ENCODE assay signal across 22 cellular contexts in the genomic region with DNA sequence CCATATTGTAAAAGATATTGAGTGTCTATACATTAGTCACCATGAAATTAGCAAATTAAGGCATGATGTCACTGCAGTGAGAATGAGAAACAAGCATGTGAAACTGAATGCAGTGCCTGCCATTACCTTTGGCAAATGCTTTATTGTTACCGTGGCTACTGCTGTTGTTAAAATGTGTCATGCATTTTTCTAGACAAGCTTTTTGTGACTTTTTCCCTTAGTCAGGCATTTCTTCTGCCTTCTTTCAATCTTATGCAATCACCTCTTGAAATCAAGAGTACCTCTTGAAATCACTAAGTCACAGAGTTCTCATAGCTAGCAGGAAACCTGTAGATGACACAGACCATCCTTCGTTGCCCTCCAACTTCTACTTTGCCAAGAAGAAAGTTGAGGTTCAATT.
DNase-seq lines count a peak whose midpoint lies in the region; ATAC-seq and TF ChIP-seq lines count a peak whose summit lies in the region.
"Had no signal": no experiment of that assay in that cellular context is flagged by ENCODE, and none has a peak within 500 bp of the region (broad histone marks: within the 10 kb centered on the region; RNA-seq: fewer than 3 reads in every experiment).

No MANE protein-coding gene starts in this region.

- WGBS in lung, 2 donors = 56 to 90% methylated on average over 2 of the region's 2 CpGs
- 93% methylated on average over 2 of the region's 2 CpGs for WGBS in smooth muscle cell (ENCODE audit: low lambda C conversion rate)

- H3K4me3 ChIP-seq in A673 (ENCODE audit: low read depth, low read length, poor library complexity, severe bottlenecking) (no peak overlapping the region), choroid plexus epithelial cell (ENCODE audit: low read depth, low read length) (no peak overlapping the region), lung (no peak overlapping the region), smooth muscle cell (no peak overlapping the region)
- H3K4me3 ChIP-seq: colonic mucosa, esophagus muscularis mucosa had no signal

- no peaks in the 10 kb centered on the region for H3K27me3 ChIP-seq in A673 (replicated peaks; ENCODE audit: insufficient read depth, low read depth, low read length, poor library complexity)
- no peaks in the 10 kb centered on the region for H3K27me3 ChIP-seq in lung (ENCODE audit: control insufficient read depth, insufficient read depth)
- H3K27me3 ChIP-seq in smooth muscle cell (ENCODE audit: low read depth) = no peaks in the 10 kb centered on the region
- H3K27me3 ChIP-seq: colonic mucosa, esophagus muscularis mucosa had no signal

- H3K36me3 ChIP-seq in A673 (ENCODE audit: insufficient read depth, low read length, poor library complexity, severe bottlenecking) (no peaks in the 10 kb centered on the region), lung (ENCODE audit: control insufficient read depth in 2 of 2, insufficient read depth in 2 of 2, low read length in 2 of 2) (no peaks in the 10 kb centered on the region), smooth muscle cell (ENCODE audit: low read depth) (no peaks in the 10 kb centered on the region)
- H3K36me3 ChIP-seq: colonic mucosa, esophagus muscularis mucosa had no signal

- no TSS peak for BruUV-seq in A673 (replicated peaks; lab: Mats Ljungman, UMichigan)

- H3K9me3 ChIP-seq in A673 (ENCODE audit: low read depth, low read length, poor library complexity, severe bottlenecking) (no peaks in the 10 kb centered on the region), lung (ENCODE audit: control insufficient read depth in 2 of 2, insufficient read depth in 1 of 2, low read length in 1 of 2) (no peaks in the 10 kb centered on the region), smooth muscle cell (replicated peaks; ENCODE audit: low read depth) (no peaks in the 10 kb centered on the region)
- H3K9me3 ChIP-seq: colonic mucosa, esophagus muscularis mucosa had no signal

- H3K27ac Mint-ChIP-seq in activated naive CD4-positive, alpha-beta T cell treated with anti-CD3 and anti-CD28 coated beads, Interleukin-2, amount 50 U/mL, for 72 hours = no peak overlapping the region
- H3K27ac Mint-ChIP-seq: activated CD8-positive, alpha-beta memory T cell treated with anti-CD3 and anti-CD28 coated beads, Interleukin-2, amount 10 ng/mL, durations not matched to agents 7 days and 5 days; CD8-positive, alpha-beta T cell; T-helper 17 cell; type B pancreatic cell had no signal

- H3K9ac ChIP-seq in smooth muscle cell (ENCODE audit: low read depth) = no peak overlapping the region
- H3K9ac ChIP-seq: parathyroid adenoma had no signal

- H3K27ac ChIP-seq in A673 (ENCODE audit: low read depth, low read length, poor library complexity, severe bottlenecking) = no peak overlapping the region
- no peak overlapping the region for H3K27ac ChIP-seq in lung (ENCODE audit: low read depth in 1 of 2, low read length in 1 of 2)
- no peak overlapping the region for H3K27ac ChIP-seq in smooth muscle cell (ENCODE audit: low read depth)
- H3K27ac ChIP-seq: colonic mucosa, esophagus muscularis mucosa, parathyroid adenoma had no signal

- H3K36me3 Mint-ChIP-seq in activated naive CD4-positive, alpha-beta T cell treated with anti-CD3 and anti-CD28 coated beads, Interleukin-2, amount 50 U/mL, for 72 hours = no peaks in the 10 kb centered on the region
- H3K36me3 Mint-ChIP-seq: activated CD8-positive, alpha-beta memory T cell treated with anti-CD3 and anti-CD28 coated beads, Interleukin-2, amount 10 ng/mL, durations not matched to agents 7 days and 5 days; CD8-positive, alpha-beta T cell; type B pancreatic cell had no signal

- no peaks in the 10 kb centered on the region for H3K79me2 ChIP-seq in smooth muscle cell (ENCODE audit: low read depth)
- H3K79me2 ChIP-seq: parathyroid adenoma had no signal

- H3K9me3 Mint-ChIP-seq in activated naive CD4-positive, alpha-beta T cell treated with anti-CD3 and anti-CD28 coated beads, Interleukin-2, amount 50 U/mL, for 72 hours = peaks cover 15 to 27% of the 10 kb centered on the region in 2 donors

- peak; percentile 56 for ATAC-seq in lung (ENCODE audit: insufficient read depth, low FRiP score)
- no peak for ATAC-seq in activated naive CD4-positive, alpha-beta T cell treated with anti-CD3 and anti-CD28 coated beads, Interleukin-2, amount 50 U/mL, for 72 hours
- ATAC-seq: activated CD8-positive, alpha-beta memory T cell treated with anti-CD3 and anti-CD28 coated beads, Interleukin-2, amount 10 ng/mL, durations not matched to agents 7 days and 5 days; CD8-positive, alpha-beta T cell; left colon; T-helper 17 cell had no signal

- CTCF ChIA-PET in A673 (lab: Charles Lee) = no interaction called here

- H3F3A ChIP-seq in smooth muscle cell (ENCODE audit: low read depth) = no peaks in the 10 kb centered on the region

- TF ChIP-seq CTCF in A673 (conservative IDR thresholded peaks at IDR 0.05; ENCODE audit: low read depth, low read length) (no peak), choroid plexus epithelial cell (conservative IDR thresholded peaks at IDR 0.05; ENCODE audit: low read depth, low read length) (no peak), lung (IDR thresholded peaks at IDR 0.05; ENCODE audit: control extremely low read depth, extremely low read depth) (no peak), smooth muscle cell (IDR thresholded peaks at IDR 0.05; ENCODE audit: borderline replicate concordance, insufficient read depth, poor library complexity, severe bottlenecking) (no peak)

- H3K4me2 ChIP-seq in smooth muscle cell = no peak overlapping the region

- POLR2A ChIA-PET in A673 (lab: Charles Lee; ENCODE audit: low non-redundant PET) = no interaction called here

- intact Hi-C loops in A673 (cut with micrococcal nuclease; ENCODE audit: unreplicated experiment) = no loop called here

- DNase-seq in A673 (ENCODE audit: low spot score) (peak; percentile 20), M059J (ENCODE audit: low read depth) (peak; percentile 54), choroid plexus epithelial cell (ENCODE audit: low read depth) (peak; percentile 10), lung (ENCODE audit: low spot score) (no peak), retina (no peak), anterior cingulate cortex (lab: John Stamatoyannopoulos, UW) (no peak), smooth muscle cell (lab: John Stamatoyannopoulos, UW; ENCODE audit: unreplicated experiment) (no peak)
- DNase-seq in activated naive CD4-positive, alpha-beta T cell treated with anti-CD3 and anti-CD28 coated beads, Interleukin-2, amount 50 U/mL, for 72 hours (ENCODE audit: low spot score in 2 of 2) = no peak
- DNase-seq: activated CD4-positive, alpha-beta T cell treated with anti-CD3 and anti-CD28 coated beads for 1 hour; activated CD8-positive, alpha-beta memory T cell treated with anti-CD3 and anti-CD28 coated beads, Interleukin-2, amount 10 ng/mL, durations not matched to agents 7 days and 5 days; activated effector memory CD4-positive, alpha-beta T cell treated with anti-CD3 and anti-CD28 coated beads, Interleukin-2, amount 50 U/mL, for 16 hours; CD8-positive, alpha-beta T cell; colonic mucosa; GOT3; left colon; NCI-H1436 treated with DMSO at 0.1 percent for 48 hours; SHP77 treated with DMSO at 0.1 percent for 48 hours; stimulated activated naive CD4-positive, alpha-beta T cell; T-helper 17 cell had no signal

- no peaks in the 10 kb centered on the region for H3K4me1 ChIP-seq in A673 (ENCODE audit: insufficient read depth, low read length, poor library complexity, severe bottlenecking)
- H3K4me1 ChIP-seq in lung (ENCODE audit: control insufficient read depth in 2 of 2, insufficient read depth in 2 of 2, low read length in 2 of 2) = no peaks in the 10 kb centered on the region
- no peaks in the 10 kb centered on the region for H3K4me1 ChIP-seq in smooth muscle cell (ENCODE audit: low read depth)
- H3K4me1 ChIP-seq: colonic mucosa, esophagus muscularis mucosa, parathyroid adenoma had no signal

- H4K20me1 ChIP-seq in smooth muscle cell (ENCODE audit: low read depth) = no peaks in the 10 kb centered on the region

- no peak overlapping the region for H2AFZ ChIP-seq in smooth muscle cell (ENCODE audit: low read depth)
- H2AFZ ChIP-seq: parathyroid adenoma had no signal

Comparison
In these comparisons a context has a peak if more than half of its experiments do, and no peak if none do; other contexts are left out.
1. DNase-seq: peak in A673 (single experiment), M059J (single experiment) and choroid plexus epithelial cell (single experiment); none in lung (single experiment), retina (single experiment), anterior cingulate cortex (0 of 58), activated naive CD4-positive, alpha-beta T cell treated with anti-CD3 and anti-CD28 coated beads, Interleukin-2, amount 50 U/mL, for 72 hours (0 of 2) and smooth muscle cell (single experiment).